In the genomic region with DNA sequence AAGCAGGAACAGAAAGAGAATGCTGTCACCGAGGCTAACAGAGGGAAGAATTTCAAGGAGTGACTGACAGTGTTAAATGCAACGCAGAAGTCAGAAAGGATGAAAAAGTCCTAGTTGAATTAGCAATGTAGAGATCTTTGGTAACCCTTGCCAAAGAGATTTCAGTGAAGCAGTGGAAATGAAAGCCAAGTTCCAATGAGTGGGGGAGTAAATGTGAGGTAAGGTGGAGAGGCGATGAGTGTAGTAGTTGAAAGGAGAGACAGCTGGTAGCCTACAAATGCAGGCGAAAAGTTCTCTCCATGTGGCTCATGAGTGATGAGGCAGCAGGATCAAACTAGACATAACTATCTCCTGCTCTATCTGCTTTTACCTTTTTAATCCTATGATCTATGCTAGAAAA, we compare ENCODE assay signal across 1 cellular context.
TF ChIP-seq lines count a peak whose summit lies in the region.

No MANE protein-coding gene starts in this region.

TF ChIP-seq in SK-N-SH treated with all-trans-retinoic acid at 6 μM for 48 hours, 23 proteins besides CTCF, POLR2A, EP300 and RAD21 (continued from another document):
- TF ChIP-seq, protein P1, sequence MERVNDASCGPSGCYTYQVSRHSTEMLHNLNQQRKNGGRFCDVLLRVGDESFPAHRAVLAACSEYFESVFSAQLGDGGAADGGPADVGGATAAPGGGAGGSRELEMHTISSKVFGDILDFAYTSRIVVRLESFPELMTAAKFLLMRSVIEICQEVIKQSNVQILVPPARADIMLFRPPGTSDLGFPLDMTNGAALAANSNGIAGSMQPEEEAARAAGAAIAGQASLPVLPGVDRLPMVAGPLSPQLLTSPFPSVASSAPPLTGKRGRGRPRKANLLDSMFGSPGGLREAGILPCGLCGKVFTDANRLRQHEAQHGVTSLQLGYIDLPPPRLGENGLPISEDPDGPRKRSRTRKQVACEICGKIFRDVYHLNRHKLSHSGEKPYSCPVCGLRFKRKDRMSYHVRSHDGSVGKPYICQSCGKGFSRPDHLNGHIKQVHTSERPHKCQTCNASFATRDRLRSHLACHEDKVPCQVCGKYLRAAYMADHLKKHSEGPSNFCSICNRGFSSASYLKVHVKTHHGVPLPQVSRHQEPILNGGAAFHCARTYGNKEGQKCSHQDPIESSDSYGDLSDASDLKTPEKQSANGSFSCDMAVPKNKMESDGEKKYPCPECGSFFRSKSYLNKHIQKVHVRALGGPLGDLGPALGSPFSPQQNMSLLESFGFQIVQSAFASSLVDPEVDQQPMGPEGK (CRISPR knock-in tag; IDR thresholded peaks at IDR 0.05; ENCODE audit: borderline replicate concordance): no peak
- TF ChIP-seq BACH2 (CRISPR knock-in tag; IDR thresholded peaks at IDR 0.05; ENCODE audit: borderline replicate concordance) (no peak), TOX (CRISPR knock-in tag; IDR thresholded peaks at IDR 0.05; ENCODE audit: borderline replicate concordance) (no peak), SNAI2 (CRISPR knock-in tag; IDR thresholded peaks at IDR 0.05) (no peak), TCF4 (CRISPR knock-in tag; IDR thresholded peaks at IDR 0.05; ENCODE audit: borderline replicate concordance) (no peak)
